In the genomic region with DNA sequence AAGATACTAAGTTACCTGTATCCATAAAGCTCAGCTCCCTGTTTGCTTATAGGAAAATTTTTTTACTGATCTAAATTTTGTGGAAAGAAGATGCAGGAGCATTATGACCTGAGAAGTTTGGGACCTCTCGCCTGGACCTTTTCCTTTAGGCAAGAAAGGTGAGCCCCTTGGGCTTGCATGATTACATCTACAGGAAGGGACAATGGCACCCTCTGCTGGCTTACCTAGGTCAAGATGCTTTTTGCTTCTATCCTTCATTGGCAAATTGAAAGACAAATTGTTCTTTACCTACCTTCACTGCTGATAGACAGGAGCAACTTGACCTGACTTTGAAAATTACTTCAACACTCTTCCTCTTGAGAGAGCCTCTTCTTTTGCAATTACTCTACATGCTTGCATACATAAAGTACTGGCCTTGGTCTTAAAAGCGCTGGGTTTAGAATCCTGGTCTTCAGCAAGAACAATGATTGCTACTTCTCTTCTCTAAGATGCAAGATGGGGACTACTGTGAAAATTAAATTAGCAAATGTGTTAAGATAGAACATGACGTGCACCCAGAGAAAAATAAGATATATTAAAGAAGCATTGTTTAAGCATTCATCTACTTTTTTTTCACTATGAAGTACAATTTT, we compare ENCODE assay signal across 1 cellular context.
TF ChIP-seq lines count a peak whose summit lies in the region.

No MANE protein-coding gene starts in this region.

TF ChIP-seq in GM23338, 12 proteins besides CTCF, POLR2A, EP300 and RAD21 (continued from another document):
- TF ChIP-seq, protein P1, sequence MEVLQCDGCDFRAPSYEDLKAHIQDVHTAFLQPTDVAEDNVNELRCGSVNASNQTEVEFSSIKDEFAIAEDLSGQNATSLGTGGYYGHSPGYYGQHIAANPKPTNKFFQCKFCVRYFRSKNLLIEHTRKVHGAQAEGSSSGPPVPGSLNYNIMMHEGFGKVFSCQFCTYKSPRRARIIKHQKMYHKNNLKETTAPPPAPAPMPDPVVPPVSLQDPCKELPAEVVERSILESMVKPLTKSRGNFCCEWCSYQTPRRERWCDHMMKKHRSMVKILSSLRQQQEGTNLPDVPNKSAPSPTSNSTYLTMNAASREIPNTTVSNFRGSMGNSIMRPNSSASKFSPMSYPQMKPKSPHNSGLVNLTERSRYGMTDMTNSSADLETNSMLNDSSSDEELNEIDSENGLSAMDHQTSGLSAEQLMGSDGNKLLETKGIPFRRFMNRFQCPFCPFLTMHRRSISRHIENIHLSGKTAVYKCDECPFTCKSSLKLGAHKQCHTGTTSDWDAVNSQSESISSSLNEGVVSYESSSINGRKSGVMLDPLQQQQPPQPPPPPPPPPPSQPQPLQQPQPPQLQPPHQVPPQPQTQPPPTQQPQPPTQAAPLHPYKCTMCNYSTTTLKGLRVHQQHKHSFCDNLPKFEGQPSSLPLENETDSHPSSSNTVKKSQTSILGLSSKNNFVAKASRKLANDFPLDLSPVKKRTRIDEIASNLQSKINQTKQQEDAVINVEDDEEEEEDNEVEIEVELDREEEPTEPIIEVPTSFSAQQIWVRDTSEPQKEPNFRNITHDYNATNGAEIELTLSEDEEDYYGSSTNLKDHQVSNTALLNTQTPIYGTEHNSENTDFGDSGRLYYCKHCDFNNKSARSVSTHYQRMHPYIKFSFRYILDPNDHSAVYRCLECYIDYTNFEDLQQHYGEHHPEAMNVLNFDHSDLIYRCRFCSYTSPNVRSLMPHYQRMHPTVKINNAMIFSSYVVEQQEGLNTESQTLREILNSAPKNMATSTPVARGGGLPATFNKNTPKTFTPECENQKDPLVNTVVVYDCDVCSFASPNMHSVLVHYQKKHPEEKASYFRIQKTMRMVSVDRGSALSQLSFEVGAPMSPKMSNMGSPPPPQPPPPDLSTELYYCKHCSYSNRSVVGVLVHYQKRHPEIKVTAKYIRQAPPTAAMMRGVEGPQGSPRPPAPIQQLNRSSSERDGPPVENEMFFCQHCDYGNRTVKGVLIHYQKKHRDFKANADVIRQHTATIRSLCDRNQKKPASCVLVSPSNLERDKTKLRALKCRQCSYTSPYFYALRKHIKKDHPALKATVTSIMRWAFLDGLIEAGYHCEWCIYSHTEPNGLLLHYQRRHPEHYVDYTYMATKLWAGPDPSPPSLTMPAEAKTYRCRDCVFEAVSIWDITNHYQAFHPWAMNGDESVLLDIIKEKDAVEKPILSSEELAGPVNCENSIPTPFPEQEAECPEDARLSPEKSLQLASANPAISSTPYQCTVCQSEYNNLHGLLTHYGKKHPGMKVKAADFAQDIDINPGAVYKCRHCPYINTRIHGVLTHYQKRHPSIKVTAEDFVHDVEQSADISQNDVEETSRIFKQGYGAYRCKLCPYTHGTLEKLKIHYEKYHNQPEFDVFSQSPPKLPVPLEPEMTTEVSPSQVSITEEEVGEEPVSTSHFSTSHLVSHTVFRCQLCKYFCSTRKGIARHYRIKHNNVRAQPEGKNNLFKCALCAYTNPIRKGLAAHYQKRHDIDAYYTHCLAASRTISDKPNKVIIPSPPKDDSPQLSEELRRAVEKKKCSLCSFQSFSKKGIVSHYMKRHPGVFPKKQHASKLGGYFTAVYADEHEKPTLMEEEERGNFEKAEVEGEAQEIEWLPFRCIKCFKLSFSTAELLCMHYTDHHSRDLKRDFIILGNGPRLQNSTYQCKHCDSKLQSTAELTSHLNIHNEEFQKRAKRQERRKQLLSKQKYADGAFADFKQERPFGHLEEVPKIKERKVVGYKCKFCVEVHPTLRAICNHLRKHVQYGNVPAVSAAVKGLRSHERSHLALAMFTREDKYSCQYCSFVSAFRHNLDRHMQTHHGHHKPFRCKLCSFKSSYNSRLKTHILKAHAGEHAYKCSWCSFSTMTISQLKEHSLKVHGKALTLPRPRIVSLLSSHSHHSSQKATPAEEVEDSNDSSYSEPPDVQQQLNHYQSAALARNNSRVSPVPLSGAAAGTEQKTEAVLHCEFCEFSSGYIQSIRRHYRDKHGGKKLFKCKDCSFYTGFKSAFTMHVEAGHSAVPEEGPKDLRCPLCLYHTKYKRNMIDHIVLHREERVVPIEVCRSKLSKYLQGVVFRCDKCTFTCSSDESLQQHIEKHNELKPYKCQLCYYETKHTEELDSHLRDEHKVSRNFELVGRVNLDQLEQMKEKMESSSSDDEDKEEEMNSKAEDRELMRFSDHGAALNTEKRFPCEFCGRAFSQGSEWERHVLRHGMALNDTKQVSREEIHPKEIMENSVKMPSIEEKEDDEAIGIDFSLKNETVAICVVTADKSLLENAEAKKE (CRISPR knock-in tag; IDR thresholded peaks at IDR 0.05), result no peak
- TF ChIP-seq CREB1 (CRISPR knock-in tag; IDR thresholded peaks at IDR 0.05; ENCODE audit: low read depth), result no peak
- no peak for TF ChIP-seq EZH2phosphoT487 (IDR thresholded peaks at IDR 0.05; ENCODE audit: unreplicated experiment)
- no peak for TF ChIP-seq ZNF114 (CRISPR knock-in tag; IDR thresholded peaks at IDR 0.05)
- TF ChIP-seq JUNB (IDR thresholded peaks at IDR 0.05; ENCODE audit: unreplicated experiment), result no peak
- TF ChIP-seq, protein P2, sequence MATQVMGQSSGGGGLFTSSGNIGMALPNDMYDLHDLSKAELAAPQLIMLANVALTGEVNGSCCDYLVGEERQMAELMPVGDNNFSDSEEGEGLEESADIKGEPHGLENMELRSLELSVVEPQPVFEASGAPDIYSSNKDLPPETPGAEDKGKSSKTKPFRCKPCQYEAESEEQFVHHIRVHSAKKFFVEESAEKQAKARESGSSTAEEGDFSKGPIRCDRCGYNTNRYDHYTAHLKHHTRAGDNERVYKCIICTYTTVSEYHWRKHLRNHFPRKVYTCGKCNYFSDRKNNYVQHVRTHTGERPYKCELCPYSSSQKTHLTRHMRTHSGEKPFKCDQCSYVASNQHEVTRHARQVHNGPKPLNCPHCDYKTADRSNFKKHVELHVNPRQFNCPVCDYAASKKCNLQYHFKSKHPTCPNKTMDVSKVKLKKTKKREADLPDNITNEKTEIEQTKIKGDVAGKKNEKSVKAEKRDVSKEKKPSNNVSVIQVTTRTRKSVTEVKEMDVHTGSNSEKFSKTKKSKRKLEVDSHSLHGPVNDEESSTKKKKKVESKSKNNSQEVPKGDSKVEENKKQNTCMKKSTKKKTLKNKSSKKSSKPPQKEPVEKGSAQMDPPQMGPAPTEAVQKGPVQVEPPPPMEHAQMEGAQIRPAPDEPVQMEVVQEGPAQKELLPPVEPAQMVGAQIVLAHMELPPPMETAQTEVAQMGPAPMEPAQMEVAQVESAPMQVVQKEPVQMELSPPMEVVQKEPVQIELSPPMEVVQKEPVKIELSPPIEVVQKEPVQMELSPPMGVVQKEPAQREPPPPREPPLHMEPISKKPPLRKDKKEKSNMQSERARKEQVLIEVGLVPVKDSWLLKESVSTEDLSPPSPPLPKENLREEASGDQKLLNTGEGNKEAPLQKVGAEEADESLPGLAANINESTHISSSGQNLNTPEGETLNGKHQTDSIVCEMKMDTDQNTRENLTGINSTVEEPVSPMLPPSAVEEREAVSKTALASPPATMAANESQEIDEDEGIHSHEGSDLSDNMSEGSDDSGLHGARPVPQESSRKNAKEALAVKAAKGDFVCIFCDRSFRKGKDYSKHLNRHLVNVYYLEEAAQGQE (IDR thresholded peaks at IDR 0.05; ENCODE audit: unreplicated experiment), result no peak
